Comparison of ENCODE assay signal across 1 cellular context in the genomic region with DNA sequence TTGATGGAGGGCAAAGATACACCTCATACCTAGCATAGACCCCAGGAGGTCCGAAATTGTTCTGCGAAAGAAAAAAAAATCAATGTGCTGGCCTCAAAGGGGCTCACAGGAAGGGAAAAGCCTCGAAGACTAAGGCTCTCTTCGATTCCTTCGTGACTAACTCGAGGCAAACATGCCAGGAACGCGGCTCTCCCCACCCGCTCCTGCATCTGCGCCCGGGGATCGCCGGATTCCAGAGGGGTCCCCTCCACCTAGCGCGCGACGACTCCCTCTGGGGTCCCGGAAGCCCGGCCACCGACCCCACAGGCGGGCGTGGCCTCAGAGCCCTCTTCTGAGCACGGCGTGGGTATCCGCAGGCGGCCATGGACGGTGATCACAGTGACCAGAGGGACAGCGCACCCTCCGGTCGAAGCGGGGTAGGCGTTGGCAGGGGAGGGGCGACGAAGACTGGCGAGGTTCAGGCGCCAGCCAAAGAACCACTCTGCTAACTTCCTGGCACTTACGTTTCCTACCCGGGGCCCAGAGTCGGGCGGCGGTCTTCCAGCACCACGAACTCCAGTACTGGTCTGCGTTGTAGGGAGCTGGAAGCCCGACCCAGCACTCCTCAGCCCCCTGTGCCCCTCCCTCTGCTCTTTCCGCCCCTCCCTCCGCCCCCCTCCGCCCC.
TF ChIP-seq lines count a peak whose summit lies in the region.

No MANE protein-coding gene starts in this region.

TF ChIP-seq in K562, 482 proteins besides CTCF, POLR2A, EP300 and RAD21 (continued from another document and continues in another):
- TF ChIP-seq ZNF280B (CRISPR knock-in tag; IDR thresholded peaks at IDR 0.05) (no peak), KDM5B (IDR thresholded peaks at IDR 0.05; ENCODE audit: insufficient replicate concordance, low read depth, low read length) (peak; percentile 75), GTF2E2 (tag; IDR thresholded peaks at IDR 0.05) (no peak), THAP7 (CRISPR knock-in tag; IDR thresholded peaks at IDR 0.05) (no peak), PHB2 (IDR thresholded peaks at IDR 0.05; ENCODE audit: low read depth) (no peak), ZFP1 (CRISPR knock-in tag; IDR thresholded peaks at IDR 0.05) (no peak), RBM22 (IDR thresholded peaks at IDR 0.05; ENCODE audit: low read depth, low read length, poor library complexity, severe bottlenecking) (no peak), HIVEP1 (CRISPR knock-in tag; IDR thresholded peaks at IDR 0.05) (no peak), ESRRB (CRISPR knock-in tag; IDR thresholded peaks at IDR 0.05; ENCODE audit: borderline replicate concordance) (no peak), HES1 (IDR thresholded peaks at IDR 0.05; ENCODE audit: low read depth) (no peak), ZNF77 (CRISPR knock-in tag; IDR thresholded peaks at IDR 0.05) (no peak), SP2 (IDR thresholded peaks at IDR 0.05; ENCODE audit: extremely low read depth, low read depth, low read length, poor library complexity, severe bottlenecking) (no peak), CBX1 (IDR thresholded peaks at IDR 0.05; ENCODE audit: low read depth) (peak; percentile 49), ZNF277 (CRISPR knock-in tag; IDR thresholded peaks at IDR 0.05; ENCODE audit: borderline replicate concordance) (no peak), ZNF655 (CRISPR knock-in tag; IDR thresholded peaks at IDR 0.05) (no peak), KDM1A (IDR thresholded peaks at IDR 0.05) (no peak; a peak in 1 of 4 replicates), E2F5 (CRISPR knock-in tag; IDR thresholded peaks at IDR 0.05) (no peak), ETV5 (CRISPR knock-in tag; IDR thresholded peaks at IDR 0.05; ENCODE audit: low read depth) (peak; percentile 67), NR2C1 (IDR thresholded peaks at IDR 0.05) (no peak), NR2C1 (tag; IDR thresholded peaks at IDR 0.05) (no peak), ZNF274 (IDR thresholded peaks at IDR 0.05; ENCODE audit: borderline replicate concordance, low read depth, low read length) (no peak), KLF10 (CRISPR knock-in tag; IDR thresholded peaks at IDR 0.05) (no peak), MED1 (CRISPR knock-in tag; IDR thresholded peaks at IDR 0.05; ENCODE audit: borderline replicate concordance) (no peak), CAMTA2 (CRISPR knock-in tag; conservative IDR thresholded peaks at IDR 0.05) (no peak), ZNF764 (CRISPR knock-in tag; IDR thresholded peaks at IDR 0.05; ENCODE audit: low read depth) (no peak), KLF1 (tag; IDR thresholded peaks at IDR 0.05) (no peak), SIRT6 (IDR thresholded peaks at IDR 0.05; ENCODE audit: low read depth, low read length) (no peak), KLF6 (CRISPR knock-in tag; IDR thresholded peaks at IDR 0.05; ENCODE audit: borderline replicate concordance) (no peak; the same call in 1 of the 2 replicates), BCOR (IDR thresholded peaks at IDR 0.05) (no peak), ZNF282 (CRISPR knock-in tag; IDR thresholded peaks at IDR 0.05) (no peak), ZNF436 (CRISPR knock-in tag; IDR thresholded peaks at IDR 0.05) (no peak), SRF (CRISPR knock-in tag; IDR thresholded peaks at IDR 0.05) (no peak; a peak in 1 of 4 replicates), E2F8 (IDR thresholded peaks at IDR 0.05; ENCODE audit: low read depth, partially characterized antibody) (no peak), NFE2L1 (tag; IDR thresholded peaks at IDR 0.05; ENCODE audit: borderline replicate concordance, low read depth) (no peak), CUX1 (CRISPR knock-in tag; IDR thresholded peaks at IDR 0.05) (no peak), ZNF217 (CRISPR knock-in tag; IDR thresholded peaks at IDR 0.05) (no peak)
- TF ChIP-seq, protein P1, sequence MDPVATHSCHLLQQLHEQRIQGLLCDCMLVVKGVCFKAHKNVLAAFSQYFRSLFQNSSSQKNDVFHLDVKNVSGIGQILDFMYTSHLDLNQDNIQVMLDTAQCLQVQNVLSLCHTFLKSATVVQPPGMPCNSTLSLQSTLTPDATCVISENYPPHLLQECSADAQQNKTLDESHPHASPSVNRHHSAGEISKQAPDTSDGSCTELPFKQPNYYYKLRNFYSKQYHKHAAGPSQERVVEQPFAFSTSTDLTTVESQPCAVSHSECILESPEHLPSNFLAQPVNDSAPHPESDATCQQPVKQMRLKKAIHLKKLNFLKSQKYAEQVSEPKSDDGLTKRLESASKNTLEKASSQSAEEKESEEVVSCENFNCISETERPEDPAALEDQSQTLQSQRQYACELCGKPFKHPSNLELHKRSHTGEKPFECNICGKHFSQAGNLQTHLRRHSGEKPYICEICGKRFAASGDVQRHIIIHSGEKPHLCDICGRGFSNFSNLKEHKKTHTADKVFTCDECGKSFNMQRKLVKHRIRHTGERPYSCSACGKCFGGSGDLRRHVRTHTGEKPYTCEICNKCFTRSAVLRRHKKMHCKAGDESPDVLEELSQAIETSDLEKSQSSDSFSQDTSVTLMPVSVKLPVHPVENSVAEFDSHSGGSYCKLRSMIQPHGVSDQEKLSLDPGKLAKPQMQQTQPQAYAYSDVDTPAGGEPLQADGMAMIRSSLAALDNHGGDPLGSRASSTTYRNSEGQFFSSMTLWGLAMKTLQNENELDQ (CRISPR knock-in tag; IDR thresholded peaks at IDR 0.05; ENCODE audit: borderline replicate concordance): no peak
- TF ChIP-seq, protein P2, sequence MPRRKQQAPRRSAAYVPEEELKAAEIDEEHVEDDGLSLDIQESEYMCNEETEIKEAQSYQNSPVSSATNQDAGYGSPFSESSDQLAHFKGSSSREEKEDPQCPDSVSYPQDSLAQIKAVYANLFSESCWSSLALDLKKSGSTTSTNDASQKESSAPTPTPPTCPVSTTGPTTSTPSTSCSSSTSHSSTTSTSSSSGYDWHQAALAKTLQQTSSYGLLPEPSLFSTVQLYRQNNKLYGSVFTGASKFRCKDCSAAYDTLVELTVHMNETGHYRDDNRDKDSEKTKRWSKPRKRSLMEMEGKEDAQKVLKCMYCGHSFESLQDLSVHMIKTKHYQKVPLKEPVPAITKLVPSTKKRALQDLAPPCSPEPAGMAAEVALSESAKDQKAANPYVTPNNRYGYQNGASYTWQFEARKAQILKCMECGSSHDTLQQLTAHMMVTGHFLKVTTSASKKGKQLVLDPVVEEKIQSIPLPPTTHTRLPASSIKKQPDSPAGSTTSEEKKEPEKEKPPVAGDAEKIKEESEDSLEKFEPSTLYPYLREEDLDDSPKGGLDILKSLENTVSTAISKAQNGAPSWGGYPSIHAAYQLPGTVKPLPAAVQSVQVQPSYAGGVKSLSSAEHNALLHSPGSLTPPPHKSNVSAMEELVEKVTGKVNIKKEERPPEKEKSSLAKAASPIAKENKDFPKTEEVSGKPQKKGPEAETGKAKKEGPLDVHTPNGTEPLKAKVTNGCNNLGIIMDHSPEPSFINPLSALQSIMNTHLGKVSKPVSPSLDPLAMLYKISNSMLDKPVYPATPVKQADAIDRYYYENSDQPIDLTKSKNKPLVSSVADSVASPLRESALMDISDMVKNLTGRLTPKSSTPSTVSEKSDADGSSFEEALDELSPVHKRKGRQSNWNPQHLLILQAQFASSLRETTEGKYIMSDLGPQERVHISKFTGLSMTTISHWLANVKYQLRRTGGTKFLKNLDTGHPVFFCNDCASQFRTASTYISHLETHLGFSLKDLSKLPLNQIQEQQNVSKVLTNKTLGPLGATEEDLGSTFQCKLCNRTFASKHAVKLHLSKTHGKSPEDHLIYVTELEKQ (CRISPR knock-in tag; IDR thresholded peaks at IDR 0.05): no peak
